ENCODE assay signal across 36 cellular contexts in genomic region chr22:21635771-21636510, GRCh38.
"Had no signal": no experiment of that assay in that cellular context is flagged by ENCODE, and none has a peak within 500 bp of the region (broad histone marks: within the 10 kb centered on the region; RNA-seq: fewer than 3 reads in every experiment).

No MANE protein-coding gene starts in this region.

- H3K9me3 Mint-ChIP-seq: activated CD4-positive, alpha-beta memory T cell treated with anti-CD3 and anti-CD28 coated beads for 36 hours; activated CD4-positive, alpha-beta T cell treated with anti-CD3 and anti-CD28 coated beads, Interleukin-2, amount 10 ng/mL, durations not matched to agents 24 days and 14 days; activated naive CD4-positive, alpha-beta T cell treated with anti-CD3 and anti-CD28 coated beads for 36 hours; activated naive CD4-positive, alpha-beta T cell treated with anti-CD3 and anti-CD28 coated beads, Interleukin-2, amount 50 U/mL, for 24 hours; activated naive CD8-positive, alpha-beta T cell treated with anti-CD3 and anti-CD28 coated beads for 36 hours; activated naive CD8-positive, alpha-beta T cell treated with anti-CD3 and anti-CD28 coated beads, Interleukin-2, amount 50 U/mL, for 24 hours; activated T-helper 1 cell treated with anti-CD3 and anti-CD28 coated beads, Interleukin-12 subunit alpha, Interleukin-12 subunit beta, Interleukin-2, Interleukin-4 antibody, amounts not matched to agents 30 ng/mL and 10 ng/mL and 1 ng/mL, durations not matched to agents 14 hours and 24 hours and 36 hours; activated T-helper 2 cell treated with anti-CD3 and anti-CD28 coated beads, Interferon-gamma antibody, Interleukin-2, Interleukin-4, amounts not matched to agents 10 μg/mL and 5 μg/mL and 100 μg/mL, durations not matched to agents 14 hours and 24 hours and 36 hours; brain; endodermal cell had no signal

- DNase-seq: activated CD4-positive, alpha-beta memory T cell treated with anti-CD3 and anti-CD28 coated beads for 36 hours; activated CD4-positive, alpha-beta T cell treated with anti-CD3 and anti-CD28 coated beads for 36 hours; activated CD4-positive, alpha-beta T cell treated with anti-CD3 and anti-CD28 coated beads, Interleukin-2, amount 10 ng/mL, durations not matched to agents 24 days and 14 days; activated CD4-positive, CD25-positive, alpha-beta regulatory T cell; activated CD4-positive, CD25-positive, alpha-beta regulatory T cell treated with anti-CD3 and anti-CD28 coated beads, Interleukin-2, amount 50 U/mL, for 72 hours; activated CD8-positive, alpha-beta memory T cell treated with anti-CD3 and anti-CD28 coated beads, Interleukin-2, amount 10 ng/mL, durations not matched to agents 7 days and 5 days; activated CD8-positive, alpha-beta memory T cell treated with anti-CD3 and anti-CD28 coated beads, Interleukin-2, amount 50 U/mL, for 4 hours; activated CD8-positive, alpha-beta T cell treated with anti-CD3 and anti-CD28 coated beads, Interleukin-2, amount 10 ng/mL, durations not matched to agents 7 days and 5 days; activated effector memory CD4-positive, alpha-beta T cell treated with anti-CD3 and anti-CD28 coated beads, Interleukin-2, amount 50 U/mL, for 16 hours; activated naive CD4-positive, alpha-beta T cell treated with anti-CD3 and anti-CD28 coated beads for 36 hours; activated naive CD8-positive, alpha-beta T cell treated with anti-CD3 and anti-CD28 coated beads for 36 hours; activated naive CD8-positive, alpha-beta T cell treated with anti-CD3 and anti-CD28 coated beads, Interleukin-2, amount 50 U/mL, for 24 hours; activated T-cell treated with anti-CD3 and anti-CD28 coated beads, Interleukin-2, amount 50 U/mL, for 1 hour; activated T-cell treated with anti-CD3 and anti-CD28 coated beads, Interleukin-2, amount 50 U/mL, for 48 hours; adrenal gland; amygdala; aorta; central memory CD4-positive, alpha-beta T cell; cerebellar nuclear complex; colonic mucosa; dorsolateral prefrontal cortex; effector memory CD4-positive, alpha-beta T cell; endodermal cell; erythroblast; foreskin keratinocyte; gastrocnemius medialis; glutamatergic neuron; T-helper 2 cell had no signal

- H3K27ac ChIP-seq: adrenal gland, breast epithelium, cardiac muscle cell, colonic mucosa, dorsolateral prefrontal cortex, esophagus muscularis mucosa, foreskin keratinocyte, gastrocnemius medialis, heart left ventricle had no signal

- H3K27me3 ChIP-seq: adrenal gland, breast epithelium, cardiac muscle cell, colonic mucosa, dorsolateral prefrontal cortex, esophagus muscularis mucosa, foreskin keratinocyte, gastrocnemius medialis, heart left ventricle had no signal

- H3K36me3 Mint-ChIP-seq: activated CD4-positive, alpha-beta memory T cell treated with anti-CD3 and anti-CD28 coated beads for 36 hours; activated CD8-positive, alpha-beta memory T cell treated with anti-CD3 and anti-CD28 coated beads, Interleukin-2, amount 10 ng/mL, durations not matched to agents 7 days and 5 days; activated naive CD4-positive, alpha-beta T cell treated with anti-CD3 and anti-CD28 coated beads, Interleukin-2, amount 50 U/mL, for 24 hours; activated naive CD8-positive, alpha-beta T cell treated with anti-CD3 and anti-CD28 coated beads for 36 hours; brain had no signal

- H3K4me1 ChIP-seq: adrenal gland, breast epithelium, colonic mucosa, foreskin keratinocyte, gastrocnemius medialis had no signal

- H3K9me3 ChIP-seq: adrenal gland, breast epithelium, colonic mucosa, esophagus muscularis mucosa, gastrocnemius medialis, heart left ventricle had no signal

- H3K4me3 ChIP-seq: adrenal gland, breast epithelium, cardiac muscle cell, colonic mucosa, dorsolateral prefrontal cortex, esophagus muscularis mucosa, gastrocnemius medialis, heart left ventricle had no signal

- H3K27ac Mint-ChIP-seq: activated CD4-positive, alpha-beta memory T cell treated with anti-CD3 and anti-CD28 coated beads for 36 hours; activated CD4-positive, alpha-beta T cell treated with anti-CD3 and anti-CD28 coated beads for 36 hours; activated CD4-positive, alpha-beta T cell treated with anti-CD3 and anti-CD28 coated beads, Interleukin-2, amount 10 ng/mL, durations not matched to agents 24 days and 14 days; activated CD8-positive, alpha-beta memory T cell treated with anti-CD3 and anti-CD28 coated beads, Interleukin-2, amount 10 ng/mL, durations not matched to agents 7 days and 5 days; activated naive CD4-positive, alpha-beta T cell treated with anti-CD3 and anti-CD28 coated beads for 36 hours; activated naive CD4-positive, alpha-beta T cell treated with anti-CD3 and anti-CD28 coated beads, Interleukin-2, amount 50 U/mL, for 24 hours; activated naive CD8-positive, alpha-beta T cell treated with anti-CD3 and anti-CD28 coated beads, Interleukin-2, amount 50 U/mL, for 24 hours; activated T-helper 1 cell treated with anti-CD3 and anti-CD28 coated beads, Interleukin-12 subunit alpha, Interleukin-12 subunit beta, Interleukin-2, Interleukin-4 antibody, amounts not matched to agents 30 ng/mL and 10 ng/mL and 1 ng/mL, durations not matched to agents 14 hours and 24 hours and 36 hours; activated T-helper 2 cell treated with anti-CD3 and anti-CD28 coated beads, Interferon-gamma antibody, Interleukin-2, Interleukin-4, amounts not matched to agents 10 μg/mL and 5 μg/mL and 100 μg/mL, durations not matched to agents 14 hours and 24 hours and 36 hours; brain had no signal

- ATAC-seq: activated CD4-positive, alpha-beta T cell treated with anti-CD3 and anti-CD28 coated beads for 36 hours; activated CD8-positive, alpha-beta memory T cell treated with anti-CD3 and anti-CD28 coated beads, Interleukin-2, amount 10 ng/mL, durations not matched to agents 7 days and 5 days; activated CD8-positive, alpha-beta T cell treated with anti-CD3 and anti-CD28 coated beads, Interleukin-2, amount 10 ng/mL, durations not matched to agents 7 days and 5 days; activated naive CD8-positive, alpha-beta T cell treated with anti-CD3 and anti-CD28 coated beads, Interleukin-2, amount 50 U/mL, for 24 hours; foreskin keratinocyte; gastrocnemius medialis; heart left ventricle had no signal

- H3K36me3 ChIP-seq: adrenal gland, breast epithelium, cardiac muscle cell, colonic mucosa, esophagus muscularis mucosa, gastrocnemius medialis, heart left ventricle had no signal

- H3K4me3 Mint-ChIP-seq: activated CD4-positive, alpha-beta memory T cell treated with anti-CD3 and anti-CD28 coated beads for 36 hours; activated CD4-positive, alpha-beta T cell treated with anti-CD3 and anti-CD28 coated beads for 36 hours; activated CD4-positive, alpha-beta T cell treated with anti-CD3 and anti-CD28 coated beads, Interleukin-2, amount 10 ng/mL, durations not matched to agents 24 days and 14 days; activated CD8-positive, alpha-beta memory T cell treated with anti-CD3 and anti-CD28 coated beads, Interleukin-2, amount 10 ng/mL, durations not matched to agents 7 days and 5 days; activated CD8-positive, alpha-beta T cell treated with anti-CD3 and anti-CD28 coated beads, Interleukin-2, amount 10 ng/mL, durations not matched to agents 7 days and 5 days; activated naive CD4-positive, alpha-beta T cell treated with anti-CD3 and anti-CD28 coated beads for 36 hours; activated naive CD4-positive, alpha-beta T cell treated with anti-CD3 and anti-CD28 coated beads, Interleukin-2, amount 50 U/mL, for 24 hours; activated naive CD8-positive, alpha-beta T cell treated with anti-CD3 and anti-CD28 coated beads for 36 hours; activated naive CD8-positive, alpha-beta T cell treated with anti-CD3 and anti-CD28 coated beads, Interleukin-2, amount 50 U/mL, for 24 hours; activated T-helper 1 cell treated with anti-CD3 and anti-CD28 coated beads, Interleukin-12 subunit alpha, Interleukin-12 subunit beta, Interleukin-2, Interleukin-4 antibody, amounts not matched to agents 30 ng/mL and 10 ng/mL and 1 ng/mL, durations not matched to agents 14 hours and 24 hours and 36 hours; brain; endodermal cell had no signal

- H3K27me3 Mint-ChIP-seq: activated CD4-positive, alpha-beta T cell treated with anti-CD3 and anti-CD28 coated beads for 36 hours; activated CD4-positive, alpha-beta T cell treated with anti-CD3 and anti-CD28 coated beads, Interleukin-2, amount 10 ng/mL, durations not matched to agents 24 days and 14 days; activated CD8-positive, alpha-beta memory T cell treated with anti-CD3 and anti-CD28 coated beads, Interleukin-2, amount 10 ng/mL, durations not matched to agents 7 days and 5 days; activated naive CD4-positive, alpha-beta T cell treated with anti-CD3 and anti-CD28 coated beads, Interleukin-2, amount 50 U/mL, for 24 hours; activated naive CD8-positive, alpha-beta T cell treated with anti-CD3 and anti-CD28 coated beads for 36 hours had no signal
